Comparison of ENCODE assay signal across 32 cellular contexts in genomic region chr20:40933758-40934157, GRCh38.
"Had no signal": no experiment of that assay in that cellular context is flagged by ENCODE, and none has a peak within 500 bp of the region (broad histone marks: within the 10 kb centered on the region; RNA-seq: fewer than 3 reads in every experiment).

No MANE protein-coding gene starts in this region.

- H3K27ac ChIP-seq: esophagus squamous epithelium, heart right ventricle, left lung, ovary, psoas muscle, sigmoid colon, testis, tibial nerve, upper lobe of left lung had no signal

- H3K4me3 ChIP-seq: esophagus squamous epithelium, heart right ventricle, left lung, mucosa of descending colon, ovary, psoas muscle, sigmoid colon, testis, tibial nerve, upper lobe of left lung had no signal

- FAIRE-seq: endometrium, islet of Langerhans, urothelium cell line had no signal

- H3K27ac Mint-ChIP-seq: effector memory CD8-positive, alpha-beta T cell; mesothelial cell of epicardium; naive B cell; nephron progenitor cell; stimulated activated memory B cell treated with anti-CD40 and anti-IgM and Interleukin-4, amounts not matched to agents 10 μg/mL and 1 μg/mL and 100 μg/mL, for 72 hours had no signal

- H3K27me3 ChIP-seq: esophagus squamous epithelium, left lung, ovary, sigmoid colon, testis, tibial nerve, upper lobe of left lung had no signal

- H3K36me3 ChIP-seq: esophagus squamous epithelium, heart right ventricle, left lung, ovary, sigmoid colon, tibial nerve, upper lobe of left lung had no signal

- DNase-seq: cortex of kidney; effector memory CD8-positive, alpha-beta T cell; erythroblast; esophagus squamous epithelium; foreskin melanocyte; glutamatergic neuron; heart right ventricle; hippocampal formation; left cardiac atrium; left lung; mesenchymal stem cell; mucosa of descending colon; naive B cell; nephron progenitor cell; occipital lobe; ovary; posterior cingulate gyrus; psoas muscle; right cardiac atrium; sigmoid colon; stimulated activated CD4-positive, alpha-beta T cell treated with anti-CD3 and anti-CD28 coated beads, Interleukin-2, amount 100 ng/mL, for 24 hours; stimulated activated CD4-positive, alpha-beta T cell treated with anti-CD3 and anti-CD28 coated beads, Interleukin-4, amount 100 ng/mL, for 24 hours; stimulated activated naive CD8-positive, alpha-beta T cell treated with anti-CD3 and anti-CD28 coated beads, Interleukin-15, Interleukin-2, amounts not matched to agents 100 U/mL and 50 U/mL, for 24 hours; substantia nigra; testis; upper lobe of left lung had no signal

- H3K4me1 Mint-ChIP-seq: mesothelial cell of epicardium; stimulated activated memory B cell treated with anti-CD40 and anti-IgM and Interleukin-4, amounts not matched to agents 10 μg/mL and 1 μg/mL and 100 μg/mL, for 72 hours had no signal

- H3K4me3 Mint-ChIP-seq: effector memory CD8-positive, alpha-beta T cell; mesothelial cell of epicardium; naive B cell; nephron progenitor cell; stimulated activated memory B cell treated with anti-CD40 and anti-IgM and Interleukin-4, amounts not matched to agents 10 μg/mL and 1 μg/mL and 100 μg/mL, for 72 hours had no signal

- ATAC-seq: effector memory CD8-positive, alpha-beta T cell; heart right ventricle; left cardiac atrium; left lung; mucosa of descending colon; psoas muscle; right cardiac atrium; stimulated activated memory B cell treated with anti-CD40 and anti-IgM and Interleukin-4, amounts not matched to agents 10 μg/mL and 1 μg/mL and 100 μg/mL, for 72 hours; stimulated activated naive CD8-positive, alpha-beta T cell treated with anti-CD3 and anti-CD28 coated beads, Interleukin-15, Interleukin-2, amounts not matched to agents 100 U/mL and 50 U/mL, for 24 hours had no signal

- H3K4me1 ChIP-seq: esophagus squamous epithelium, heart right ventricle, left lung, psoas muscle, sigmoid colon, testis, tibial nerve, upper lobe of left lung had no signal

- H3K36me3 Mint-ChIP-seq: mesothelial cell of epicardium had no signal

- H3K9me3 ChIP-seq: esophagus squamous epithelium, heart right ventricle, left lung, mucosa of descending colon, ovary, sigmoid colon, testis, tibial nerve, upper lobe of left lung had no signal
